1 cellular context compared by ENCODE assay signal in genomic region chr15:63891079-63891762, GRCh38.
TF ChIP-seq lines count a peak whose summit lies in the region.

No MANE protein-coding gene starts in this region.

TF ChIP-seq in HepG2, 621 proteins besides CTCF, POLR2A, EP300 and RAD21 (continued from another document):
- TF ChIP-seq GLMP (CRISPR knock-in tag; IDR thresholded peaks at IDR 0.05; ENCODE audit: borderline replicate concordance): no peak
